In the genomic region with DNA sequence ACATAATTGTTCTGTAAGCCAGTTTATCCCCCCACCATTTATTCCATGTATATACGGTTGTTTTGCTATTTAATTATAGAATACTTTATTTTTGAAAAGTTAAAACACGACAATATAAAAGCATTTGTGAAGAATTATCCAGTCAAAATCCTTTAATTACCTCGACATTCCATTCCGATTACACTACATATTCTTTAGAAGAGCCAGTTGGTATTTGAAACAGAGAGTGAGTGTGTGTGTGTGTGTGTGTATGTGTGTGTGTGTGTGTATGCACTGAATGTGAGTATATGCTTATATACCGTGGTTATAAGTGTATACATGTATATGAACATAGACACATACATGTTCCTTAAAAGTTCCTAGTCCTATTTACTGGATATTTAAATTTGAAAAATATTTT, we compare ENCODE assay signal across 18 cellular contexts.
DNase-seq lines count a peak whose midpoint lies in the region; ATAC-seq and TF ChIP-seq lines count a peak whose summit lies in the region.
"Had no signal": no experiment of that assay in that cellular context is flagged by ENCODE, and none has a peak within 500 bp of the region (broad histone marks: within the 10 kb centered on the region; RNA-seq: fewer than 3 reads in every experiment).

No MANE protein-coding gene starts in this region.

- POLR2A ChIA-PET in HEK293T (lab: Yijun Ruan, JAX): no interaction called here
- POLR2A ChIA-PET in naive thymus-derived CD8-positive, alpha-beta T cell (lab: Charles Lee): no interaction called here

- CTCF ChIA-PET in HEK293T (lab: Yijun Ruan, JAX): no interaction called here

- no peaks in the 10 kb centered on the region for H3K9me3 Mint-ChIP-seq in naive thymus-derived CD8-positive, alpha-beta T cell
- H3K9me3 Mint-ChIP-seq: activated naive CD8-positive, alpha-beta T cell treated with anti-CD3 and anti-CD28 coated beads for 36 hours; activated T-cell treated with anti-CD3 and anti-CD28 coated beads, Interleukin-2, amount 50 U/mL, for 24 hours had no signal

- DNase-seq in Daoy (ENCODE audit: low read depth) (peak; percentile 3), RKO (ENCODE audit: low spot score) (peak; percentile 7), non-pigmented ciliary epithelial cell (ENCODE audit: low read depth) (peak; percentile 41), HEK293T (ENCODE audit: extremely low spot score) (no peak), DMS114 treated with DMSO at 0.1 percent for 48 hours (lab: John Stamatoyannopoulos, UW; ENCODE audit: unreplicated experiment) (no peak)
- no peak for DNase-seq in naive thymus-derived CD8-positive, alpha-beta T cell
- DNase-seq: activated CD4-positive, alpha-beta T cell treated with anti-CD3 and anti-CD28 coated beads, Interleukin-2, amount 50 U/mL, for 48 hours; activated naive CD8-positive, alpha-beta T cell treated with anti-CD3 and anti-CD28 coated beads for 36 hours; activated T-cell treated with anti-CD3 and anti-CD28 coated beads, Interleukin-2, amount 50 U/mL, for 24 hours; heart left ventricle; MG63; NCI-H2029; NCI-H526; OCI-M1; ovary; stimulated activated naive CD4-positive, alpha-beta T cell treated with Interleukin-2 at 50 U/mL for 16 hours had no signal

- H3K27me3 Mint-ChIP-seq in naive thymus-derived CD8-positive, alpha-beta T cell: no peaks in the 10 kb centered on the region
- H3K27me3 Mint-ChIP-seq: activated naive CD8-positive, alpha-beta T cell treated with anti-CD3 and anti-CD28 coated beads for 36 hours; activated T-cell treated with anti-CD3 and anti-CD28 coated beads, Interleukin-2, amount 50 U/mL, for 24 hours had no signal

- no peaks in the 10 kb centered on the region for H3K4me1 Mint-ChIP-seq in naive thymus-derived CD8-positive, alpha-beta T cell

- H3K36me3 Mint-ChIP-seq in naive thymus-derived CD8-positive, alpha-beta T cell: peaks cover 0 to 45% (median 15%) of the 10 kb centered on the region in 3 donors

- ATAC-seq in esophagus mucosa: peak; percentile 74
- no peak for ATAC-seq in HG02840 (IDR thresholded peaks at IDR 0.05; ENCODE audit: low FRiP score, unreplicated experiment)
- no peak for ATAC-seq in naive thymus-derived CD8-positive, alpha-beta T cell
- ATAC-seq: heart left ventricle had no signal

- no peak overlapping the region for H3K27ac Mint-ChIP-seq in naive thymus-derived CD8-positive, alpha-beta T cell
- H3K27ac Mint-ChIP-seq: activated naive CD8-positive, alpha-beta T cell treated with anti-CD3 and anti-CD28 coated beads for 36 hours had no signal

- no peak overlapping the region for H3K4me3 Mint-ChIP-seq in naive thymus-derived CD8-positive, alpha-beta T cell
- H3K4me3 Mint-ChIP-seq: activated naive CD8-positive, alpha-beta T cell treated with anti-CD3 and anti-CD28 coated beads for 36 hours; activated T-cell treated with anti-CD3 and anti-CD28 coated beads, Interleukin-2, amount 50 U/mL, for 24 hours had no signal

TF ChIP-seq in HEK293T, 16 proteins besides CTCF, POLR2A, EP300 and RAD21:
- TF ChIP-seq HDGF (IDR thresholded peaks at IDR 0.05; ENCODE audit: borderline replicate concordance) (no peak), ARNT (IDR thresholded peaks at IDR 0.05) (no peak), L3MBTL2 (conservative IDR thresholded peaks at IDR 0.05) (no peak), CTBP1 (IDR thresholded peaks at IDR 0.05; ENCODE audit: borderline replicate concordance) (no peak), TARDBP (IDR thresholded peaks at IDR 0.05) (no peak), ZNF384 (IDR thresholded peaks at IDR 0.05) (no peak), FOXK2 (IDR thresholded peaks at IDR 0.05) (no peak), LEF1 (IDR thresholded peaks at IDR 0.05; ENCODE audit: borderline replicate concordance) (no peak), SUZ12 (IDR thresholded peaks at IDR 0.05) (no peak), FOXM1 (IDR thresholded peaks at IDR 0.05; ENCODE audit: borderline replicate concordance) (no peak), NFRKB (IDR thresholded peaks at IDR 0.05) (no peak), FOXA1 (IDR thresholded peaks at IDR 0.05) (no peak), SP1 (IDR thresholded peaks at IDR 0.05) (no peak), ELF4 (IDR thresholded peaks at IDR 0.05) (no peak), BHLHE40 (IDR thresholded peaks at IDR 0.05; ENCODE audit: borderline replicate concordance) (no peak)
- TF ChIP-seq, protein P1, sequence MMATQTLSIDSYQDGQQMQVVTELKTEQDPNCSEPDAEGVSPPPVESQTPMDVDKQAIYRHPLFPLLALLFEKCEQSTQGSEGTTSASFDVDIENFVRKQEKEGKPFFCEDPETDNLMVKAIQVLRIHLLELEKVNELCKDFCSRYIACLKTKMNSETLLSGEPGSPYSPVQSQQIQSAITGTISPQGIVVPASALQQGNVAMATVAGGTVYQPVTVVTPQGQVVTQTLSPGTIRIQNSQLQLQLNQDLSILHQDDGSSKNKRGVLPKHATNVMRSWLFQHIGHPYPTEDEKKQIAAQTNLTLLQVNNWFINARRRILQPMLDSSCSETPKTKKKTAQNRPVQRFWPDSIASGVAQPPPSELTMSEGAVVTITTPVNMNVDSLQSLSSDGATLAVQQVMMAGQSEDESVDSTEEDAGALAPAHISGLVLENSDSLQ (IDR thresholded peaks at IDR 0.05): no peak

Comparison
In these comparisons a context has a peak if more than half of its experiments do, and no peak if none do; other contexts are left out.
1. DNase-seq: peak in Daoy (single experiment), RKO (single experiment) and non-pigmented ciliary epithelial cell (single experiment); none in HEK293T (single experiment), DMS114 treated with DMSO at 0.1 percent for 48 hours (single experiment) and naive thymus-derived CD8-positive, alpha-beta T cell (0 of 10).